Comparison of ENCODE assay signal across 34 cellular contexts in genomic region chr4:4390521-4391240, GRCh38. TPM values are rescaled to one million over a fixed set of nuclear protein-coding genes. Genes with fewer than 3 reads are reported as not detected.
"Had no signal": no experiment of that assay in that cellular context is flagged by ENCODE, and none has a peak within 500 bp of the region (broad histone marks: within the 10 kb centered on the region; RNA-seq: fewer than 3 reads in every experiment).

No MANE protein-coding gene starts in this region.

- H3K4me3 ChIP-seq: heart left ventricle, lower lobe of right lung, right atrium auricular region, right lobe of liver, skin epidermis, stomach, testis, thyroid gland, transverse colon, upper lobe of left lung, vagina had no signal

- H3K4me3 Mint-ChIP-seq: mesothelial cell of epicardium; naive thymus-derived CD4-positive, alpha-beta T cell; natural killer cell treated with Interleukin-12 subunit alpha and Interleukin-12 subunit beta and Interleukin-15 and Interleukin-18, amount 100 ng/mL, for 72 hours; stimulated activated naive B cell treated with anti-CD40 and anti-IgM and Interleukin-4, amounts not matched to agents 10 μg/mL and 1 μg/mL and 100 μg/mL, for 72 hours had no signal

- H3K9ac ChIP-seq: parathyroid adenoma had no signal

- H3K36me3 Mint-ChIP-seq: natural killer cell treated with Interleukin-12 subunit alpha and Interleukin-12 subunit beta and Interleukin-15 and Interleukin-18, amount 100 ng/mL, for 72 hours; stimulated activated naive B cell treated with anti-CD40 and anti-IgM and Interleukin-4, amounts not matched to agents 10 μg/mL and 1 μg/mL and 100 μg/mL, for 72 hours had no signal

- H3K9me3 Mint-ChIP-seq: mesothelial cell of epicardium; naive thymus-derived CD4-positive, alpha-beta T cell; natural killer cell treated with Interleukin-12 subunit alpha and Interleukin-12 subunit beta and Interleukin-15 and Interleukin-18, amount 100 ng/mL, for 72 hours; neural crest cell; stimulated activated naive B cell treated with anti-CD40 and anti-IgM and Interleukin-4, amounts not matched to agents 10 μg/mL and 1 μg/mL and 100 μg/mL, for 72 hours had no signal

- DNase-seq: heart left ventricle; hypothalamus; islet precursor cell; kidney glomerular epithelial cell; left cardiac atrium; left ventricle myocardium superior; lower lobe of right lung; mammary epithelial cell; mesendoderm; naive thymus-derived CD4-positive, alpha-beta T cell; occipital lobe; stimulated activated CD4-positive, alpha-beta T cell treated with anti-CD3 and anti-CD28 coated beads, Interleukin-12 subunit alpha, Interleukin-12 subunit beta, amount 100 ng/mL, for 4 hours; stimulated activated CD4-positive, alpha-beta T cell treated with anti-CD3 and anti-CD28 coated beads, Interleukin-15, amount 100 ng/mL, for 24 hours; stimulated activated CD4-positive, alpha-beta T cell treated with anti-CD3 and anti-CD28 coated beads, Interleukin-2, amount 100 ng/mL, for 24 hours; stimulated activated CD4-positive, alpha-beta T cell treated with anti-CD3 and anti-CD28 coated beads, Interleukin-4, amount 100 ng/mL, for 1 hour; stimulated activated naive B cell treated with anti-CD40 and anti-IgM and Interleukin-4, amounts not matched to agents 10 μg/mL and 1 μg/mL and 100 μg/mL, for 72 hours; stimulated activated naive CD8-positive, alpha-beta T cell treated with anti-CD3 and anti-CD28 coated beads, Interleukin-15, Interleukin-2, amounts not matched to agents 100 U/mL and 50 U/mL, for 24 hours; stomach; testis; thyroid gland; transverse colon; upper lobe of left lung had no signal

- H3K4me1 ChIP-seq: parathyroid adenoma had no signal

- H3K9me3 ChIP-seq: heart left ventricle, lower lobe of right lung, neutrophil, right atrium auricular region, right lobe of liver, stomach, testis, thyroid gland, transverse colon, upper lobe of left lung, vagina had no signal

- H3K27me3 ChIP-seq: testis, vagina had no signal

- H3K27ac Mint-ChIP-seq: mesothelial cell of epicardium; naive thymus-derived CD4-positive, alpha-beta T cell; natural killer cell treated with Interleukin-12 subunit alpha and Interleukin-12 subunit beta and Interleukin-15 and Interleukin-18, amount 100 ng/mL, for 72 hours; progenitor cell of endocrine pancreas; stimulated activated naive B cell treated with anti-CD40 and anti-IgM and Interleukin-4, amounts not matched to agents 10 μg/mL and 1 μg/mL and 100 μg/mL, for 72 hours had no signal

- H3K27ac ChIP-seq: heart left ventricle, lower lobe of right lung, neutrophil, parathyroid adenoma, right atrium auricular region, right lobe of liver, stomach, testis, thyroid gland, transverse colon, upper lobe of left lung, vagina had no signal

- H3K36me3 ChIP-seq: heart left ventricle, lower lobe of right lung, neutrophil, right atrium auricular region, right lobe of liver, stomach, thyroid gland, transverse colon, upper lobe of left lung, vagina had no signal

- H2AFZ ChIP-seq: parathyroid adenoma had no signal

- ATAC-seq: heart left ventricle; left cardiac atrium; left lobe of liver; left ventricle myocardium superior; lower lobe of right lung; naive thymus-derived CD4-positive, alpha-beta T cell; natural killer cell treated with Interleukin-12 subunit alpha and Interleukin-12 subunit beta and Interleukin-15 and Interleukin-18, amount 100 ng/mL, for 72 hours; right lobe of liver; stimulated activated naive B cell treated with anti-CD40 and anti-IgM and Interleukin-4, amounts not matched to agents 10 μg/mL and 1 μg/mL and 100 μg/mL, for 72 hours; stimulated activated naive CD8-positive, alpha-beta T cell treated with anti-CD3 and anti-CD28 coated beads, Interleukin-15, Interleukin-2, amounts not matched to agents 100 U/mL and 50 U/mL, for 24 hours had no signal

RNA-seq across cellular contexts. Expression of gene NSG1, which starts 3.8 kb away (rescaled TPM):
- total RNA-seq: osteocyte had no signal
